ENCODE assay signal across 23 cellular contexts in genomic region chr19:854549-854948, GRCh38. TPM values are rescaled to one million over a fixed set of nuclear protein-coding genes. Genes with fewer than 3 reads are reported as not detected.
DNase-seq lines count a peak whose midpoint lies in the region; ATAC-seq, FAIRE-seq and TF ChIP-seq lines count a peak whose summit lies in the region.
"Had no signal": no experiment of that assay in that cellular context is flagged by ENCODE, and none has a peak within 500 bp of the region (broad histone marks: within the 10 kb centered on the region; RNA-seq: fewer than 3 reads in every experiment).

No MANE protein-coding gene starts in this region.

- no peaks in the 10 kb centered on the region for H3K9me3 Mint-ChIP-seq in WTC11
- H3K9me3 Mint-ChIP-seq: CD8-positive, alpha-beta T cell; HFFc6 had no signal

- FAIRE-seq in G401.6 (lab: Jason Lieb, UNC) = peak; percentile 97
- FAIRE-seq in kidney (lab: Jason Lieb, UNC) = peak; percentile 97
- FAIRE-seq: A549, GM12892, GM18507, HTR-8/SVneo, K562 had no signal

- TF ChIP-seq CTCF in WTC11 (IDR thresholded peaks at IDR 0.05) (no peak), kidney (IDR thresholded peaks at IDR 0.05; ENCODE audit: borderline replicate concordance, extremely low read depth, insufficient read depth) (no peak)

- H3K4me3 Mint-ChIP-seq in WTC11 = no peak overlapping the region
- H3K4me3 Mint-ChIP-seq: CD8-positive, alpha-beta T cell; HFFc6 had no signal

- DNase-seq in NAMALWA (ENCODE audit: low spot score) (peak; percentile 45), WTC11 (ENCODE audit: low spot score) (no peak), kidney (no peak), cerebellar cortex (ENCODE audit: low spot score) (no peak), NCI-H526 treated with DMSO at 0.1 percent for 48 hours (lab: John Stamatoyannopoulos, UW) (no peak)
- DNase-seq: Calu3, GDM1, GOT3, H7, HFFc6, IMR-90 had no signal

- H3K36me3 ChIP-seq in kidney (ENCODE audit: control insufficient read depth in 1 of 2, insufficient read depth in 2 of 2, low read length in 2 of 2) = no peaks in the 10 kb centered on the region
- H3K36me3 ChIP-seq: BLaER1 had no signal

- no peak overlapping the region for H3K27ac ChIP-seq in kidney (ENCODE audit: low read depth in 2 of 2, low read length in 2 of 2)
- H3K27ac ChIP-seq: A549, BLaER1 had no signal

- H3K4me3 ChIP-seq in kidney (ENCODE audit: low read length in 2 of 2) = no peak overlapping the region
- H3K4me3 ChIP-seq: A549, BLaER1, K562 had no signal

- H3K9ac ChIP-seq in kidney (ENCODE audit: low read length in 2 of 2) = no peak overlapping the region
- H3K9ac ChIP-seq: BLaER1 had no signal

- H3K4me1 Mint-ChIP-seq in WTC11 = no peaks in the 10 kb centered on the region

- CTCF ChIA-PET in WTC11 (lab: Charles Lee) = interaction anchor here (3.0 kb wide), 1 partner anchor 65 kb away, joined by 13 read pairs; no protein-coding TSS in a partner anchor

- H3K4me1 ChIP-seq in kidney (ENCODE audit: control insufficient read depth in 1 of 2, insufficient read depth in 1 of 2, low read depth in 1 of 2, low read length in 2 of 2) = peaks cover 0 to 7% of the 10 kb centered on the region in 2 donors

- H3K27me3 Mint-ChIP-seq in WTC11 (ENCODE audit: low read depth) = peaks cover 20% of the 10 kb centered on the region

- H3K36me3 Mint-ChIP-seq in WTC11 = no peaks in the 10 kb centered on the region
- H3K36me3 Mint-ChIP-seq: CD8-positive, alpha-beta T cell had no signal

- POLR2A ChIA-PET in WTC11 (lab: Charles Lee) = interaction anchor here (0.7 kb wide), 1 partner anchor 1645 kb away, joined by 5 read pairs; no protein-coding TSS in a partner anchor

- no peaks in the 10 kb centered on the region for H3K9me3 ChIP-seq in kidney (ENCODE audit: control insufficient read depth in 1 of 2, low read length in 2 of 2)
- H3K9me3 ChIP-seq: A549 had no signal

- ATAC-seq in WTC11 (no peak), HG03280 (IDR thresholded peaks at IDR 0.05; ENCODE audit: unreplicated experiment) (no peak), GM18873 (IDR thresholded peaks at IDR 0.05; ENCODE audit: low FRiP score, unreplicated experiment) (no peak)
- ATAC-seq: A549; CD8-positive, alpha-beta T cell; HCT116; K562 had no signal

- intact Hi-C loops in kidney (cut with DNase I) = no loop called here

- no peak overlapping the region for H3K27ac Mint-ChIP-seq in WTC11
- H3K27ac Mint-ChIP-seq: CD8-positive, alpha-beta T cell; HFFc6 had no signal

TF ChIP-seq in WTC11, 78 proteins besides CTCF, POLR2A, EP300 and RAD21:
- TF ChIP-seq HMGA2 (CRISPR knock-in tag; IDR thresholded peaks at IDR 0.05) (peak; percentile 97), JAZF1 (CRISPR knock-in tag; IDR thresholded peaks at IDR 0.05) (no peak), GTF2I (CRISPR knock-in tag; conservative IDR thresholded peaks at IDR 0.05) (no peak)

RNA-seq across cellular contexts. Expression of gene ELANE, which starts 2.4 kb away (rescaled TPM):
- not detected in 3 replicates for total RNA-seq in WTC11 (2021)
- total RNA-seq in kidney = 0.85 TPM
- polyA plus RNA-seq in kidney (ENCODE audit: insufficient read depth, low read depth, low replicate concordance) = not detected
- total RNA-seq: Calu3; CD8-positive, alpha-beta T cell; H7; IMR-90; K562 had no signal
- polyA plus RNA-seq: AG04450, K562 had no signal

RNA-seq across cellular contexts. Expression of gene CFD, which starts 4.9 kb away (rescaled TPM):
- total RNA-seq in WTC11 (2021) (1.7 to 2.7 TPM (median 2.5 TPM) in 3 replicates), kidney (35.1 TPM)
- 4.6 TPM for polyA plus RNA-seq in kidney (ENCODE audit: insufficient read depth, low read depth, low replicate concordance)

RNA-seq across cellular contexts. Expression of gene PRTN3, which starts 13.8 kb away (rescaled TPM):
- total RNA-seq in WTC11 (2021) = 0.53 to 0.82 TPM (median 0.61 TPM) in 3 replicates
- not detected for total RNA-seq in kidney
- polyA plus RNA-seq in kidney (ENCODE audit: insufficient read depth, low read depth, low replicate concordance) = not detected
- total RNA-seq: Calu3; CD8-positive, alpha-beta T cell; HFFc6; IMR-90 had no signal
- polyA plus RNA-seq: AG04450, IMR-90 had no signal

RNA-seq across cellular contexts. Expression of gene AZU1, which starts 26.9 kb away (rescaled TPM):
- total RNA-seq in WTC11 (2021) (1.2 to 3.3 TPM (median 2.5 TPM) in 3 replicates), kidney (0.50 TPM)
- polyA plus RNA-seq in kidney (ENCODE audit: insufficient read depth, low read depth, low replicate concordance) = not detected
- total RNA-seq: Calu3, HFFc6, IMR-90 had no signal

RNA-seq across cellular contexts. Expression of gene PLPPR3, which starts 32.8 kb away (rescaled TPM):
- total RNA-seq in WTC11 (2021) (60.6 to 86.8 TPM (median 83.9 TPM) in 3 replicates), kidney (not detected)
- not detected for polyA plus RNA-seq in kidney (ENCODE audit: insufficient read depth, low read depth, low replicate concordance)
- total RNA-seq: Calu3; CD8-positive, alpha-beta T cell had no signal
